In genomic region chr11:102317099-102317767, GRCh38 we compare ENCODE assay signal across 1 cellular context.
A peak's percentile ranks its signal among the peaks of the same experiment; 100 is the strongest.
TF ChIP-seq lines count a peak whose summit lies in the region.

Gene BIRC3, plus strand, starts transcription at chr11:102317484. Its CDS starts 7,026 bp downstream, at chr11:102324510.

TF ChIP-seq in HepG2, 621 proteins besides CTCF, POLR2A, EP300 and RAD21 (continued from another document and continues in another):
- TF ChIP-seq CEBPZ (IDR thresholded peaks at IDR 0.05; ENCODE audit: low read length) (no peak), CREB1 (IDR thresholded peaks at IDR 0.05) (peak; percentile 53), CREB1 (CRISPR knock-in tag; IDR thresholded peaks at IDR 0.05) (peak; percentile 77), ZBTB7A (CRISPR knock-in tag; IDR thresholded peaks at IDR 0.05) (peak; percentile 63; the same call in 1 of the 2 replicates), ERF (CRISPR knock-in tag; IDR thresholded peaks at IDR 0.05) (peak; percentile 29; the same call in 1 of the 2 replicates), ZSCAN30 (CRISPR knock-in tag; IDR thresholded peaks at IDR 0.05) (no peak), POGZ (CRISPR knock-in tag; IDR thresholded peaks at IDR 0.05) (peak; percentile 79), ARID2 (CRISPR knock-in tag; IDR thresholded peaks at IDR 0.05; ENCODE audit: borderline replicate concordance) (0 out of 2 replicates have a peak, but pooled peaks have one; percentile 32), ZFX (CRISPR knock-in tag; IDR thresholded peaks at IDR 0.05; ENCODE audit: low read depth) (peak; percentile 70), GABPB1 (CRISPR knock-in tag; IDR thresholded peaks at IDR 0.05) (0 out of 2 replicates have a peak, but pooled peaks have one; percentile 36), DR1 (CRISPR knock-in tag; IDR thresholded peaks at IDR 0.05) (0 out of 2 replicates have a peak, but pooled peaks have one; percentile 30), ZNF547 (CRISPR knock-in tag; IDR thresholded peaks at IDR 0.05) (peak; percentile 69), ASH2L (IDR thresholded peaks at IDR 0.05; ENCODE audit: insufficient read length, low read depth, low read length) (peak; percentile 73), ZNF558 (CRISPR knock-in tag; IDR thresholded peaks at IDR 0.05; ENCODE audit: borderline replicate concordance) (no peak), HNRNPL (IDR thresholded peaks at IDR 0.05; ENCODE audit: low read depth, low read length) (peak; percentile 94), ZSCAN31 (CRISPR knock-in tag; IDR thresholded peaks at IDR 0.05; ENCODE audit: low read depth) (0 out of 2 replicates have a peak, but pooled peaks have one; percentile 31), NAIF1 (CRISPR knock-in tag; IDR thresholded peaks at IDR 0.05; ENCODE audit: borderline replicate concordance) (0 out of 2 replicates have a peak, but pooled peaks have one; percentile 50), HOXA5 (CRISPR knock-in tag; IDR thresholded peaks at IDR 0.05) (no peak), NR1H2 (CRISPR knock-in tag; IDR thresholded peaks at IDR 0.05; ENCODE audit: borderline replicate concordance, low read depth) (peak; percentile 58; the same call in 1 of the 2 replicates), JUN (CRISPR knock-in tag; IDR thresholded peaks at IDR 0.05) (no peak; the same call in 1 of the 2 replicates), ZNF598 (CRISPR knock-in tag; IDR thresholded peaks at IDR 0.05; ENCODE audit: borderline replicate concordance) (peak; percentile 67), ETV5 (CRISPR knock-in tag; IDR thresholded peaks at IDR 0.05; ENCODE audit: borderline replicate concordance) (no peak), KMT2B (CRISPR knock-in tag; IDR thresholded peaks at IDR 0.05) (0 out of 2 replicates have a peak, but pooled peaks have one; percentile 66), MTA1 (CRISPR knock-in tag; IDR thresholded peaks at IDR 0.05; ENCODE audit: borderline replicate concordance) (peak; percentile 93; the same call in 1 of the 2 replicates), ZSCAN12 (CRISPR knock-in tag; IDR thresholded peaks at IDR 0.05) (no peak), KAT8 (CRISPR knock-in tag; IDR thresholded peaks at IDR 0.05) (0 out of 2 replicates have a peak, but pooled peaks have one; percentile 15), SIN3A (IDR thresholded peaks at IDR 0.05; ENCODE audit: borderline replicate concordance, low read depth, low read length) (peak; percentile 61; the same call in 1 of the 2 replicates), ZNF776 (CRISPR knock-in tag; IDR thresholded peaks at IDR 0.05) (peak; percentile 36; the same call in 1 of the 2 replicates), GATAD2A (CRISPR knock-in tag; IDR thresholded peaks at IDR 0.05) (peak; percentile 70; the same call in 1 of the 2 replicates), CENPBD1 (CRISPR knock-in tag; IDR thresholded peaks at IDR 0.05; ENCODE audit: borderline replicate concordance, low read depth) (0 out of 2 replicates have a peak, but pooled peaks have one; percentile 64), TEAD3 (CRISPR knock-in tag; optimal IDR thresholded peaks at IDR 0.05; ENCODE audit: borderline replicate concordance) (peak; percentile 67), ZNF552 (CRISPR knock-in tag; IDR thresholded peaks at IDR 0.05; ENCODE audit: borderline replicate concordance) (0 out of 2 replicates have a peak, but pooled peaks have one; percentile 47)
- TF ChIP-seq, protein P1, sequence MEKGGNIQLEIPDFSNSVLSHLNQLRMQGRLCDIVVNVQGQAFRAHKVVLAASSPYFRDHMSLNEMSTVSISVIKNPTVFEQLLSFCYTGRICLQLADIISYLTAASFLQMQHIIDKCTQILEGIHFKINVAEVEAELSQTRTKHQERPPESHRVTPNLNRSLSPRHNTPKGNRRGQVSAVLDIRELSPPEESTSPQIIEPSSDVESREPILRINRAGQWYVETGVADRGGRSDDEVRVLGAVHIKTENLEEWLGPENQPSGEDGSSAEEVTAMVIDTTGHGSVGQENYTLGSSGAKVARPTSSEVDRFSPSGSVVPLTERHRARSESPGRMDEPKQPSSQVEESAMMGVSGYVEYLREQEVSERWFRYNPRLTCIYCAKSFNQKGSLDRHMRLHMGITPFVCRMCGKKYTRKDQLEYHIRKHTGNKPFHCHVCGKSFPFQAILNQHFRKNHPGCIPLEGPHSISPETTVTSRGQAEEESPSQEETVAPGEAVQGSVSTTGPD (CRISPR knock-in tag; IDR thresholded peaks at IDR 0.05): peak; percentile 35; the same call in 1 of the 2 replicates
- TF ChIP-seq, protein P2, sequence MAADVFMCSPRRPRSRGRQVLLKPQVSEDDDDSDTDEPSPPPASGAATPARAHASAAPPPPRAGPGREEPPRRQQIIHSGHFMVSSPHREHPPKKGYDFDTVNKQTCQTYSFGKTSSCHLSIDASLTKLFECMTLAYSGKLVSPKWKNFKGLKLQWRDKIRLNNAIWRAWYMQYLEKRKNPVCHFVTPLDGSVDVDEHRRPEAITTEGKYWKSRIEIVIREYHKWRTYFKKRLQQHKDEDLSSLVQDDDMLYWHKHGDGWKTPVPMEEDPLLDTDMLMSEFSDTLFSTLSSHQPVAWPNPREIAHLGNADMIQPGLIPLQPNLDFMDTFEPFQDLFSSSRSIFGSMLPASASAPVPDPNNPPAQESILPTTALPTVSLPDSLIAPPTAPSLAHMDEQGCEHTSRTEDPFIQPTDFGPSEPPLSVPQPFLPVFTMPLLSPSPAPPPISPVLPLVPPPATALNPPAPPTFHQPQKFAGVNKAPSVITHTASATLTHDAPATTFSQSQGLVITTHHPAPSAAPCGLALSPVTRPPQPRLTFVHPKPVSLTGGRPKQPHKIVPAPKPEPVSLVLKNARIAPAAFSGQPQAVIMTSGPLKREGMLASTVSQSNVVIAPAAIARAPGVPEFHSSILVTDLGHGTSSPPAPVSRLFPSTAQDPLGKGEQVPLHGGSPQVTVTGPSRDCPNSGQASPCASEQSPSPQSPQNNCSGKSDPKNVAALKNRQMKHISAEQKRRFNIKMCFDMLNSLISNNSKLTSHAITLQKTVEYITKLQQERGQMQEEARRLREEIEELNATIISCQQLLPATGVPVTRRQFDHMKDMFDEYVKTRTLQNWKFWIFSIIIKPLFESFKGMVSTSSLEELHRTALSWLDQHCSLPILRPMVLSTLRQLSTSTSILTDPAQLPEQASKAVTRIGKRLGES (CRISPR knock-in tag; IDR thresholded peaks at IDR 0.05; ENCODE audit: borderline replicate concordance): no peak
- TF ChIP-seq, protein P3, sequence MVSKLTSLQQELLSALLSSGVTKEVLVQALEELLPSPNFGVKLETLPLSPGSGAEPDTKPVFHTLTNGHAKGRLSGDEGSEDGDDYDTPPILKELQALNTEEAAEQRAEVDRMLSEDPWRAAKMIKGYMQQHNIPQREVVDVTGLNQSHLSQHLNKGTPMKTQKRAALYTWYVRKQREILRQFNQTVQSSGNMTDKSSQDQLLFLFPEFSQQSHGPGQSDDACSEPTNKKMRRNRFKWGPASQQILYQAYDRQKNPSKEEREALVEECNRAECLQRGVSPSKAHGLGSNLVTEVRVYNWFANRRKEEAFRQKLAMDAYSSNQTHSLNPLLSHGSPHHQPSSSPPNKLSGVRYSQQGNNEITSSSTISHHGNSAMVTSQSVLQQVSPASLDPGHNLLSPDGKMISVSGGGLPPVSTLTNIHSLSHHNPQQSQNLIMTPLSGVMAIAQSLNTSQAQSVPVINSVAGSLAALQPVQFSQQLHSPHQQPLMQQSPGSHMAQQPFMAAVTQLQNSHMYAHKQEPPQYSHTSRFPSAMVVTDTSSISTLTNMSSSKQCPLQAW (CRISPR knock-in tag; IDR thresholded peaks at IDR 0.05): peak; percentile 36; the same call in 1 of the 2 replicates
- TF ChIP-seq, protein P4, sequence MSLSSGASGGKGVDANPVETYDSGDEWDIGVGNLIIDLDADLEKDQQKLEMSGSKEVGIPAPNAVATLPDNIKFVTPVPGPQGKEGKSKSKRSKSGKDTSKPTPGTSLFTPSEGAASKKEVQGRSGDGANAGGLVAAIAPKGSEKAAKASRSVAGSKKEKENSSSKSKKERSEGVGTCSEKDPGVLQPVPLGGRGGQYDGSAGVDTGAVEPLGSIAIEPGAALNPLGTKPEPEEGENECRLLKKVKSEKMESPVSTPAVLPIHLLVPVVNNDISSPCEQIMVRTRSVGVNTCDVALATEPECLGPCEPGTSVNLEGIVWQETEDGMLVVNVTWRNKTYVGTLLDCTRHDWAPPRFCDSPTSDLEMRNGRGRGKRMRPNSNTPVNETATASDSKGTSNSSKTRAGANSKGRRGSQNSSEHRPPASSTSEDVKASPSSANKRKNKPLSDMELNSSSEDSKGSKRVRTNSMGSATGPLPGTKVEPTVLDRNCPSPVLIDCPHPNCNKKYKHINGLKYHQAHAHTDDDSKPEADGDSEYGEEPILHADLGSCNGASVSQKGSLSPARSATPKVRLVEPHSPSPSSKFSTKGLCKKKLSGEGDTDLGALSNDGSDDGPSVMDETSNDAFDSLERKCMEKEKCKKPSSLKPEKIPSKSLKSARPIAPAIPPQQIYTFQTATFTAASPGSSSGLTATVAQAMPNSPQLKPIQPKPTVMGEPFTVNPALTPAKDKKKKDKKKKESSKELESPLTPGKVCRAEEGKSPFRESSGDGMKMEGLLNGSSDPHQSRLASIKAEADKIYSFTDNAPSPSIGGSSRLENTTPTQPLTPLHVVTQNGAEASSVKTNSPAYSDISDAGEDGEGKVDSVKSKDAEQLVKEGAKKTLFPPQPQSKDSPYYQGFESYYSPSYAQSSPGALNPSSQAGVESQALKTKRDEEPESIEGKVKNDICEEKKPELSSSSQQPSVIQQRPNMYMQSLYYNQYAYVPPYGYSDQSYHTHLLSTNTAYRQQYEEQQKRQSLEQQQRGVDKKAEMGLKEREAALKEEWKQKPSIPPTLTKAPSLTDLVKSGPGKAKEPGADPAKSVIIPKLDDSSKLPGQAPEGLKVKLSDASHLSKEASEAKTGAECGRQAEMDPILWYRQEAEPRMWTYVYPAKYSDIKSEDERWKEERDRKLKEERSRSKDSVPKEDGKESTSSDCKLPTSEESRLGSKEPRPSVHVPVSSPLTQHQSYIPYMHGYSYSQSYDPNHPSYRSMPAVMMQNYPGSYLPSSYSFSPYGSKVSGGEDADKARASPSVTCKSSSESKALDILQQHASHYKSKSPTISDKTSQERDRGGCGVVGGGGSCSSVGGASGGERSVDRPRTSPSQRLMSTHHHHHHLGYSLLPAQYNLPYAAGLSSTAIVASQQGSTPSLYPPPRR (CRISPR knock-in tag; IDR thresholded peaks at IDR 0.05; ENCODE audit: borderline replicate concordance): peak; percentile 75; the same call in 1 of the 2 replicates
- TF ChIP-seq, protein P5, sequence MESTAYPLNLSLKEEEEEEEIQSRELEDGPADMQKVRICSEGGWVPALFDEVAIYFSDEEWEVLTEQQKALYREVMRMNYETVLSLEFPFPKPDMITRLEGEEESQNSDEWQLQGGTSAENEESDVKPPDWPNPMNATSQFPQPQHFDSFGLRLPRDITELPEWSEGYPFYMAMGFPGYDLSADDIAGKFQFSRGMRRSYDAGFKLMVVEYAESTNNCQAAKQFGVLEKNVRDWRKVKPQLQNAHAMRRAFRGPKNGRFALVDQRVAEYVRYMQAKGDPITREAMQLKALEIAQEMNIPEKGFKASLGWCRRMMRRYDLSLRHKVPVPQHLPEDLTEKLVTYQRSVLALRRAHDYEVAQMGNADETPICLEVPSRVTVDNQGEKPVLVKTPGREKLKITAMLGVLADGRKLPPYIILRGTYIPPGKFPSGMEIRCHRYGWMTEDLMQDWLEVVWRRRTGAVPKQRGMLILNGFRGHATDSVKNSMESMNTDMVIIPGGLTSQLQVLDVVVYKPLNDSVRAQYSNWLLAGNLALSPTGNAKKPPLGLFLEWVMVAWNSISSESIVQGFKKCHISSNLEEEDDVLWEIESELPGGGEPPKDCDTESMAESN (CRISPR knock-in tag; conservative IDR thresholded peaks at IDR 0.05): peak; percentile 57; the same call in 1 of the 2 replicates
- TF ChIP-seq, protein P6, sequence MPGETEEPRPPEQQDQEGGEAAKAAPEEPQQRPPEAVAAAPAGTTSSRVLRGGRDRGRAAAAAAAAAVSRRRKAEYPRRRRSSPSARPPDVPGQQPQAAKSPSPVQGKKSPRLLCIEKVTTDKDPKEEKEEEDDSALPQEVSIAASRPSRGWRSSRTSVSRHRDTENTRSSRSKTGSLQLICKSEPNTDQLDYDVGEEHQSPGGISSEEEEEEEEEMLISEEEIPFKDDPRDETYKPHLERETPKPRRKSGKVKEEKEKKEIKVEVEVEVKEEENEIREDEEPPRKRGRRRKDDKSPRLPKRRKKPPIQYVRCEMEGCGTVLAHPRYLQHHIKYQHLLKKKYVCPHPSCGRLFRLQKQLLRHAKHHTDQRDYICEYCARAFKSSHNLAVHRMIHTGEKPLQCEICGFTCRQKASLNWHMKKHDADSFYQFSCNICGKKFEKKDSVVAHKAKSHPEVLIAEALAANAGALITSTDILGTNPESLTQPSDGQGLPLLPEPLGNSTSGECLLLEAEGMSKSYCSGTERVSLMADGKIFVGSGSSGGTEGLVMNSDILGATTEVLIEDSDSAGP (CRISPR knock-in tag; IDR thresholded peaks at IDR 0.05; ENCODE audit: borderline replicate concordance): peak; percentile 88; the same call in 1 of the 2 replicates
